In the genomic region with DNA sequence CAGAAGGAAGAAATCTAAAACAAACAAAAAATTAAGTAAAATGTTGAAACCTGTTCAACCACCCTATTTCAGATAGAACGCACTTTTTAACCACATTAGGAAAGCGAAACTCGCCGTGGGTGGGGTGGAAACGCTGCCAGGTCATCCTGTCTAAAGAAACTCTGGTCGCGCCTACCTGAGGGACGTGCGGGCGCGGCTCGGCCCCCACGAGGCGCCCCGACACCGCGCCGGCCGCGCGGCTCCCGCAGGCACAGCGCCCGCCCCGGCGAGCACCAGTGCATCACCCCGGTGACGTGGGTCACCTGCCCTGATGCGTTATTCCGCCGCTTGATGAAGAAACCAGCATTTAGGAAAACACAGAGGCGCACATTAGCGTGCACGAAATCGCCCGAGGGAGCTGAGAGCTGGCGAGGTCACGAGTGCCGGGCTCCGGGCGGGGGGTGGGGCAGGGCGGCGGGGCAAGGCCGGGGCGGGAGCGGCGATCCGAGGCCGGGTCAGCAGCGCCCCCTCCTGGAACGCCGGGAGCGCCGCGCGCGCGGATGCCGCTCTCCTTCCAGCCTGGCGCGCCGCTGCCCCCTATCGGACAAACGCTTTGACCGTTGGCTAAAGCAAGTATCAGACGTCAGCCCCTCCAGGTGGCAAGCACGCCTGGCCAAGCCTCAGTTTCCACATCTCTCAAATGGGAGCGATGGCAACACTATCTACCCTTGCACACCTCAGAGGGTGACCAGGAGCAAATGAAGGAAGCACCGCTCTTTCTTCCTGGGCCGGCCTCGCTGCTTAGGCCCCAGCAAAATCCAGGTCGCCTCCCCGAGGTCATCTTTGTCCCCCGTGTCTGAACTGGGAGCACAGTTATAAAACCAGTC, we compare ENCODE assay signal across 1 cellular context.
A peak's percentile ranks its signal among the peaks of the same experiment; 100 is the strongest.
TF ChIP-seq lines count a peak whose summit lies in the region.

No MANE protein-coding gene starts in this region.

TF ChIP-seq in HepG2, 621 proteins besides CTCF, POLR2A, EP300 and RAD21 (continued from another document and continues in another):
- TF ChIP-seq, protein P1, sequence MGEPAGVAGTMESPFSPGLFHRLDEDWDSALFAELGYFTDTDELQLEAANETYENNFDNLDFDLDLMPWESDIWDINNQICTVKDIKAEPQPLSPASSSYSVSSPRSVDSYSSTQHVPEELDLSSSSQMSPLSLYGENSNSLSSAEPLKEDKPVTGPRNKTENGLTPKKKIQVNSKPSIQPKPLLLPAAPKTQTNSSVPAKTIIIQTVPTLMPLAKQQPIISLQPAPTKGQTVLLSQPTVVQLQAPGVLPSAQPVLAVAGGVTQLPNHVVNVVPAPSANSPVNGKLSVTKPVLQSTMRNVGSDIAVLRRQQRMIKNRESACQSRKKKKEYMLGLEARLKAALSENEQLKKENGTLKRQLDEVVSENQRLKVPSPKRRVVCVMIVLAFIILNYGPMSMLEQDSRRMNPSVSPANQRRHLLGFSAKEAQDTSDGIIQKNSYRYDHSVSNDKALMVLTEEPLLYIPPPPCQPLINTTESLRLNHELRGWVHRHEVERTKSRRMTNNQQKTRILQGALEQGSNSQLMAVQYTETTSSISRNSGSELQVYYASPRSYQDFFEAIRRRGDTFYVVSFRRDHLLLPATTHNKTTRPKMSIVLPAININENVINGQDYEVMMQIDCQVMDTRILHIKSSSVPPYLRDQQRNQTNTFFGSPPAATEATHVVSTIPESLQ (CRISPR knock-in tag; conservative IDR thresholded peaks at IDR 0.05), result no peak
- TF ChIP-seq MLLT10 (CRISPR knock-in tag; IDR thresholded peaks at IDR 0.05) (no peak), ZNF605 (CRISPR knock-in tag; IDR thresholded peaks at IDR 0.05) (no peak), NFE2 (CRISPR knock-in tag; IDR thresholded peaks at IDR 0.05) (no peak), HMG20B (CRISPR knock-in tag; conservative IDR thresholded peaks at IDR 0.05) (no peak), HHEX (CRISPR knock-in tag; IDR thresholded peaks at IDR 0.05) (no peak), FOXO1 (CRISPR knock-in tag; IDR thresholded peaks at IDR 0.05) (peak; percentile 25; the same call in 1 of the 2 replicates), MIER3 (CRISPR knock-in tag; IDR thresholded peaks at IDR 0.05; ENCODE audit: borderline replicate concordance) (no peak), ZFP37 (CRISPR knock-in tag; IDR thresholded peaks at IDR 0.05; ENCODE audit: borderline replicate concordance) (no peak), ADNP (CRISPR knock-in tag; IDR thresholded peaks at IDR 0.05) (peak; percentile 96), ELF3 (CRISPR knock-in tag; IDR thresholded peaks at IDR 0.05) (no peak), ZFP90 (CRISPR knock-in tag; IDR thresholded peaks at IDR 0.05; ENCODE audit: borderline replicate concordance) (peak; percentile 28; the same call in 1 of the 2 replicates), KAT7 (CRISPR knock-in tag; IDR thresholded peaks at IDR 0.05; ENCODE audit: borderline replicate concordance) (no peak), ZBTB49 (CRISPR knock-in tag; IDR thresholded peaks at IDR 0.05; ENCODE audit: borderline replicate concordance) (no peak), KDM4B (CRISPR knock-in tag; IDR thresholded peaks at IDR 0.05) (0 out of 2 replicates have a peak, but pooled peaks have one; percentile 66), HMG20A (CRISPR knock-in tag; IDR thresholded peaks at IDR 0.05; ENCODE audit: borderline replicate concordance) (no peak), AHR (CRISPR knock-in tag; IDR thresholded peaks at IDR 0.05) (no peak), ATRX (CRISPR knock-in tag; IDR thresholded peaks at IDR 0.05; ENCODE audit: borderline replicate concordance) (no peak), ZSCAN22 (CRISPR knock-in tag; IDR thresholded peaks at IDR 0.05) (no peak), ZHX2 (IDR thresholded peaks at IDR 0.05; ENCODE audit: low read depth) (no peak), ZHX2 (CRISPR knock-in tag; IDR thresholded peaks at IDR 0.05; ENCODE audit: borderline replicate concordance) (no peak), ZNF660 (CRISPR knock-in tag; IDR thresholded peaks at IDR 0.05; ENCODE audit: borderline replicate concordance, low read depth) (no peak), ZNF878 (CRISPR knock-in tag; IDR thresholded peaks at IDR 0.05) (no peak), RXRA (CRISPR knock-in tag; IDR thresholded peaks at IDR 0.05) (0 out of 2 replicates have a peak, but pooled peaks have one; percentile 27), BORCS8-MEF2B (CRISPR knock-in tag; IDR thresholded peaks at IDR 0.05) (0 out of 2 replicates have a peak, but pooled peaks have one; percentile 49), CHD4 (IDR thresholded peaks at IDR 0.05; ENCODE audit: borderline replicate concordance, low read length) (peak; percentile 79; the same call in 1 of the 2 replicates), ZNF34 (CRISPR knock-in tag; IDR thresholded peaks at IDR 0.05; ENCODE audit: borderline replicate concordance) (no peak), ASH2L (IDR thresholded peaks at IDR 0.05; ENCODE audit: insufficient read length, low read depth, low read length) (peak; percentile 49), ZNF160 (CRISPR knock-in tag; IDR thresholded peaks at IDR 0.05) (no peak), ZNF615 (CRISPR knock-in tag; IDR thresholded peaks at IDR 0.05; ENCODE audit: borderline replicate concordance) (no peak), FOSL2 (CRISPR knock-in tag; IDR thresholded peaks at IDR 0.05) (peak; percentile 31; the same call in 1 of the 2 replicates), ZNF781 (CRISPR knock-in tag; IDR thresholded peaks at IDR 0.05; ENCODE audit: borderline replicate concordance, not compliant biosample characterization) (no peak), NFYC (CRISPR knock-in tag; IDR thresholded peaks at IDR 0.05) (no peak), ZNF468 (CRISPR knock-in tag; IDR thresholded peaks at IDR 0.05) (no peak), ZNF205 (CRISPR knock-in tag; IDR thresholded peaks at IDR 0.05) (no peak), ZBTB40 (IDR thresholded peaks at IDR 0.05) (no peak), ZBTB40 (CRISPR knock-in tag; IDR thresholded peaks at IDR 0.05) (no peak), ZNF251 (CRISPR knock-in tag; IDR thresholded peaks at IDR 0.05) (no peak)
- TF ChIP-seq, protein P2, sequence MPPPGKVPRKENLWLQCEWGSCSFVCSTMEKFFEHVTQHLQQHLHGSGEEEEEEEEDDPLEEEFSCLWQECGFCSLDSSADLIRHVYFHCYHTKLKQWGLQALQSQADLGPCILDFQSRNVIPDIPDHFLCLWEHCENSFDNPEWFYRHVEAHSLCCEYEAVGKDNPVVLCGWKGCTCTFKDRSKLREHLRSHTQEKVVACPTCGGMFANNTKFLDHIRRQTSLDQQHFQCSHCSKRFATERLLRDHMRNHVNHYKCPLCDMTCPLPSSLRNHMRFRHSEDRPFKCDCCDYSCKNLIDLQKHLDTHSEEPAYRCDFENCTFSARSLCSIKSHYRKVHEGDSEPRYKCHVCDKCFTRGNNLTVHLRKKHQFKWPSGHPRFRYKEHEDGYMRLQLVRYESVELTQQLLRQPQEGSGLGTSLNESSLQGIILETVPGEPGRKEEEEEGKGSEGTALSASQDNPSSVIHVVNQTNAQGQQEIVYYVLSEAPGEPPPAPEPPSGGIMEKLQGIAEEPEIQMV (CRISPR knock-in tag; IDR thresholded peaks at IDR 0.05; ENCODE audit: low read depth), result no peak
